Comparison of ENCODE assay signal across 9 cellular contexts in genomic region chr9:129497064-129497836, GRCh38.
DNase-seq lines count a peak whose midpoint lies in the region; ATAC-seq, FAIRE-seq and TF ChIP-seq lines count a peak whose summit lies in the region.
"Had no signal": no experiment of that assay in that cellular context is flagged by ENCODE, and none has a peak within 500 bp of the region (broad histone marks: within the 10 kb centered on the region; RNA-seq: fewer than 3 reads in every experiment).

No MANE protein-coding gene starts in this region.

- H3K4me3 ChIP-seq in pancreas: peak overlapping the region; percentile 8 to 69 (median 53)

- H3K9me3 Mint-ChIP-seq in activated naive CD4-positive, alpha-beta T cell treated with anti-CD3 and anti-CD28 coated beads, Interleukin-2, amount 50 U/mL, for 24 hours: no peaks in the 10 kb centered on the region
- no peaks in the 10 kb centered on the region for H3K9me3 Mint-ChIP-seq in activated B cell treated with CpG ODN at 0.5 μM for 24 hours

- H3K27me3 Mint-ChIP-seq in activated naive CD4-positive, alpha-beta T cell treated with anti-CD3 and anti-CD28 coated beads, Interleukin-2, amount 50 U/mL, for 24 hours: no peaks in the 10 kb centered on the region
- peaks cover 22% of the 10 kb centered on the region for H3K27me3 Mint-ChIP-seq in activated B cell treated with CpG ODN at 0.5 μM for 24 hours

- no peaks in the 10 kb centered on the region for H3K27me3 ChIP-seq in pancreas

- intact Hi-C loops in activated B cell treated with CpG ODN at 0.5 μM for 24 hours (cut with micrococcal nuclease): no loop called here
- intact Hi-C loops in Right ventricle myocardium superior (cut with DNase I): loop anchor here (5.0 kb wide), 3 partner anchors 85 to 320 kb away; partner anchors contain the start of gene IER5L
- intact Hi-C loops in pancreas (cut with DNase I): loop anchor here in 1 of 3 donors (10.0 kb wide), 1 partner anchor 108 kb away; no protein-coding TSS in a partner anchor

- H3K36me3 Mint-ChIP-seq in activated naive CD4-positive, alpha-beta T cell treated with anti-CD3 and anti-CD28 coated beads, Interleukin-2, amount 50 U/mL, for 24 hours: no peaks in the 10 kb centered on the region
- no peaks in the 10 kb centered on the region for H3K36me3 Mint-ChIP-seq in activated B cell treated with CpG ODN at 0.5 μM for 24 hours (ENCODE audit: low read depth)

- H3K36me3 ChIP-seq in pancreas: no peaks in the 10 kb centered on the region

- POLR2A ChIA-PET in activated B cell treated with CpG ODN at 0.5 μM for 24 hours (lab: Charles Lee): interaction anchor here (0.6 to 3.7 kb wide), 11 partner anchors 13 to 1196 kb away, joined by 3 to 33 read pairs (median 4); partner anchors contain the start of genes EXOSC2 and IER5L

- CTCF ChIA-PET in activated B cell treated with CpG ODN at 0.5 μM for 24 hours (lab: Charles Lee): interaction anchor here (0.7 to 1.8 kb wide), 6 partner anchors 37 to 366 kb away, joined by 3 to 6 read pairs (median 4); partner anchors contain the start of gene IER5L

- peak overlapping the region; percentile 83 for H3K4me3 Mint-ChIP-seq in activated naive CD4-positive, alpha-beta T cell treated with anti-CD3 and anti-CD28 coated beads, Interleukin-2, amount 50 U/mL, for 24 hours
- H3K4me3 Mint-ChIP-seq in activated B cell treated with CpG ODN at 0.5 μM for 24 hours: no peak overlapping the region

- no peak for ATAC-seq in activated B cell treated with CpG ODN at 0.5 μM for 24 hours (ENCODE audit: low read depth)
- ATAC-seq in Right ventricle myocardium superior (ENCODE audit: poor library complexity): peak; percentile 7
- ATAC-seq in pancreas: peak in 3 of 4 donors; percentile 2 to 4 (median 4)
- no peak for ATAC-seq in HG02852 (IDR thresholded peaks at IDR 0.05; ENCODE audit: unreplicated experiment)
- ATAC-seq in HG03135 (IDR thresholded peaks at IDR 0.05; ENCODE audit: unreplicated experiment): no peak

- H3K4me1 ChIP-seq in pancreas: peaks cover 24 to 34% (median 29%) of the 10 kb centered on the region in 3 donors

- peaks cover 24% of the 10 kb centered on the region for H3K4me1 Mint-ChIP-seq in activated naive CD4-positive, alpha-beta T cell treated with anti-CD3 and anti-CD28 coated beads, Interleukin-2, amount 50 U/mL, for 24 hours
- peaks cover 17% of the 10 kb centered on the region for H3K4me1 Mint-ChIP-seq in activated B cell treated with CpG ODN at 0.5 μM for 24 hours

- no peak for FAIRE-seq in pancreas (lab: Jason Lieb, UNC)
- FAIRE-seq: GM12878 had no signal

- H3K9me3 ChIP-seq in pancreas: no peaks in the 10 kb centered on the region

- peak overlapping the region; percentile 95 to 100 (median 98) for H3K27ac ChIP-seq in pancreas

- 15 to 26% methylated on average over 9 to 14 of the region's 17 CpGs for WGBS in pancreas, 2 donors

- no peak for TF ChIP-seq CTCF in activated B cell treated with CpG ODN at 0.5 μM for 24 hours (IDR thresholded peaks at IDR 0.05)
- TF ChIP-seq CTCF in pancreas (IDR thresholded peaks at IDR 0.05): no peak

- no peak for DNase-seq in activated naive CD4-positive, alpha-beta T cell treated with Interleukin-2 at 50 U/mL for 16 hours
- no peak for DNase-seq in activated B cell treated with CpG ODN at 0.5 μM for 24 hours
- DNase-seq in Right ventricle myocardium superior: peak; percentile 61
- peak; percentile 62 to 81 (median 70) for DNase-seq in pancreas
- DNase-seq in activated CD8-positive, alpha-beta memory T cell treated with anti-CD3 and anti-CD28 coated beads, Interleukin-2, amount 50 U/mL, for 4 hours: no peak

- peak overlapping the region; percentile 96 for H3K27ac Mint-ChIP-seq in activated naive CD4-positive, alpha-beta T cell treated with anti-CD3 and anti-CD28 coated beads, Interleukin-2, amount 50 U/mL, for 24 hours
- peak overlapping the region; percentile 53 for H3K27ac Mint-ChIP-seq in activated B cell treated with CpG ODN at 0.5 μM for 24 hours

Comparison
In these comparisons a context has a peak if more than half of its experiments do, and no peak if none do; other contexts are left out.
1. DNase-seq: peak in Right ventricle myocardium superior (single experiment) and pancreas (6 of 6); none in activated naive CD4-positive, alpha-beta T cell treated with Interleukin-2 at 50 U/mL for 16 hours (single experiment), activated B cell treated with CpG ODN at 0.5 μM for 24 hours (single experiment) and activated CD8-positive, alpha-beta memory T cell treated with anti-CD3 and anti-CD28 coated beads, Interleukin-2, amount 50 U/mL, for 4 hours (single experiment).
2. ATAC-seq: peak in Right ventricle myocardium superior (single experiment) and pancreas (3 of 4); none in activated B cell treated with CpG ODN at 0.5 μM for 24 hours (single experiment), HG02852 (single experiment) and HG03135 (single experiment).